ENCODE assay signal across 8 cellular contexts in genomic region chr7:100437150-100438100, GRCh38. TPM values are rescaled to one million over a fixed set of nuclear protein-coding genes. Genes with fewer than 3 reads are reported as not detected.
A peak's percentile ranks its signal among the peaks of the same experiment; 100 is the strongest.
DNase-seq lines count a peak whose midpoint lies in the region; ATAC-seq and TF ChIP-seq lines count a peak whose summit lies in the region.

No MANE protein-coding gene starts in this region.

- H3K79me2 ChIP-seq in KMS-11 (ENCODE audit: insufficient read depth, low read depth) = peaks cover 24% of the 10 kb centered on the region

- H3K4me1 ChIP-seq in KMS-11 (ENCODE audit: low read depth, poor library complexity, severe bottlenecking) (peaks cover 20% of the 10 kb centered on the region), left lung (peaks cover 6 to 40% of the 10 kb centered on the region in 2 donors)

- H3K9me3 Mint-ChIP-seq in activated T-helper 17 cell treated with anti-CD3 and anti-CD28 coated beads, Interleukin-2, amount 50 U/mL, for 72 hours = no peaks in the 10 kb centered on the region
- H3K9me3 Mint-ChIP-seq in stimulated activated naive B cell treated with anti-CD40 and anti-IgM and Interleukin-4, amounts not matched to agents 10 μg/mL and 1 μg/mL and 100 μg/mL, for 72 hours = no peaks in the 10 kb centered on the region

- no peak overlapping the region for H3K4me3 ChIP-seq in KMS-11 (IDR thresholded peaks at IDR 0.05; ENCODE audit: insufficient read depth, low read depth, low read length)
- peak overlapping the region in 1 of 2 donors; percentile 87 for H3K4me3 ChIP-seq in left lung

- no peaks in the 10 kb centered on the region for H3K27me3 Mint-ChIP-seq in activated T-helper 17 cell treated with anti-CD3 and anti-CD28 coated beads, Interleukin-2, amount 50 U/mL, for 72 hours
- H3K27me3 Mint-ChIP-seq in stimulated activated naive B cell treated with anti-CD40 and anti-IgM and Interleukin-4, amounts not matched to agents 10 μg/mL and 1 μg/mL and 100 μg/mL, for 72 hours = no peaks in the 10 kb centered on the region

- H3K9ac ChIP-seq in KMS-11 = peak overlapping the region; percentile 82; the same call in 1 of the 2 replicates

- H4K20me1 ChIP-seq in KMS-11 (ENCODE audit: insufficient read depth) = no peaks in the 10 kb centered on the region

- no peaks in the 10 kb centered on the region for H3K9me3 ChIP-seq in left lung

- no peak for ATAC-seq in activated T-helper 17 cell treated with anti-CD3 and anti-CD28 coated beads, Interleukin-2, amount 50 U/mL, for 72 hours (replicated peaks)
- ATAC-seq in left lung (no peak), GM19397 (IDR thresholded peaks at IDR 0.05; ENCODE audit: unreplicated experiment) (no peak)
- ATAC-seq in stimulated activated naive B cell treated with anti-CD40 and anti-IgM and Interleukin-4, amounts not matched to agents 10 μg/mL and 1 μg/mL and 100 μg/mL, for 72 hours (replicated peaks) = no peak

- H3K27me3 ChIP-seq in KMS-11 (ENCODE audit: insufficient read depth, low read depth) (no peaks in the 10 kb centered on the region), left lung (no peaks in the 10 kb centered on the region)

- H2AFZ ChIP-seq in KMS-11 (ENCODE audit: low read depth) = peak overlapping the region; percentile 56; the same call in 1 of the 2 replicates

- H3K4me3 Mint-ChIP-seq in activated T-helper 17 cell treated with anti-CD3 and anti-CD28 coated beads, Interleukin-2, amount 50 U/mL, for 72 hours = peak overlapping the region; percentile 87
- peak overlapping the region; percentile 97 to 98 for H3K4me3 Mint-ChIP-seq in stimulated activated naive B cell treated with anti-CD40 and anti-IgM and Interleukin-4, amounts not matched to agents 10 μg/mL and 1 μg/mL and 100 μg/mL, for 72 hours

- H3K4me1 Mint-ChIP-seq in activated T-helper 17 cell treated with anti-CD3 and anti-CD28 coated beads, Interleukin-2, amount 50 U/mL, for 72 hours = peaks cover 25% of the 10 kb centered on the region
- peaks cover 28 to 36% of the 10 kb centered on the region in 2 donors for H3K4me1 Mint-ChIP-seq in stimulated activated naive B cell treated with anti-CD40 and anti-IgM and Interleukin-4, amounts not matched to agents 10 μg/mL and 1 μg/mL and 100 μg/mL, for 72 hours

- peaks cover 41% of the 10 kb centered on the region for H3K36me3 Mint-ChIP-seq in activated T-helper 17 cell treated with anti-CD3 and anti-CD28 coated beads, Interleukin-2, amount 50 U/mL, for 72 hours (ENCODE audit: low read depth)
- peaks cover 31 to 35% of the 10 kb centered on the region in 2 donors for H3K36me3 Mint-ChIP-seq in stimulated activated naive B cell treated with anti-CD40 and anti-IgM and Interleukin-4, amounts not matched to agents 10 μg/mL and 1 μg/mL and 100 μg/mL, for 72 hours

- H3K36me3 ChIP-seq in KMS-11 (ENCODE audit: insufficient read depth) (peaks cover 4% of the 10 kb centered on the region; the same call in 1 of the 2 replicates), left lung (peaks cover 0 to 26% of the 10 kb centered on the region in 2 donors)

- no peak for DNase-seq in left lung
- no peak for DNase-seq in stimulated activated naive B cell treated with anti-CD40 and anti-IgM and Interleukin-4, amounts not matched to agents 10 μg/mL and 1 μg/mL and 100 μg/mL, for 72 hours
- DNase-seq in mucosa of gallbladder (ENCODE audit: low spot score) = no peak
- DNase-seq in stimulated activated naive CD4-positive, alpha-beta T cell (lab: John Stamatoyannopoulos, UW) = no peak
- no peak for DNase-seq in substantia nigra (lab: John Stamatoyannopoulos, UW)

- H3K4me2 ChIP-seq in KMS-11 = peak overlapping the region; percentile 49

- no peak overlapping the region for H3K27ac Mint-ChIP-seq in activated T-helper 17 cell treated with anti-CD3 and anti-CD28 coated beads, Interleukin-2, amount 50 U/mL, for 72 hours
- no peak overlapping the region for H3K27ac Mint-ChIP-seq in stimulated activated naive B cell treated with anti-CD40 and anti-IgM and Interleukin-4, amounts not matched to agents 10 μg/mL and 1 μg/mL and 100 μg/mL, for 72 hours

- intact Hi-C loops in left lung (cut with DNase I) = no loop called here

- TF ChIP-seq CTCF in KMS-11 (conservative IDR thresholded peaks at IDR 0.05; ENCODE audit: low read depth, low read length) (no peak), left lung (IDR thresholded peaks at IDR 0.05) (no peak)

- no peak overlapping the region for H3K27ac ChIP-seq in KMS-11
- peak overlapping the region; percentile 94 to 96 for H3K27ac ChIP-seq in left lung
- H3K27ac ChIP-seq in substantia nigra (ENCODE audit: low read depth, low read length, poor library complexity, severe bottlenecking) = no peak overlapping the region

RNA-seq across cellular contexts. Expression of gene PPP1R35, which starts 1.1 kb away (rescaled TPM):
- total RNA-seq in activated T-helper 17 cell treated with anti-CD3 and anti-CD28 coated beads, Interleukin-2, amount 50 U/mL, for 72 hours = 10 to 100 TPM; 51.2 to 63.6 TPM
- total RNA-seq in left lung (10 to 100 TPM; 22.7 to 27.0 TPM), mucosa of gallbladder (36.3 TPM)

RNA-seq across cellular contexts. Expression of gene MEPCE, which starts 7.8 kb away (rescaled TPM):
- total RNA-seq in activated T-helper 17 cell treated with anti-CD3 and anti-CD28 coated beads, Interleukin-2, amount 50 U/mL, for 72 hours = 10 to 100 TPM; 59.5 to 65.2 TPM
- 10 to 100 TPM; 25.0 to 33.0 TPM for total RNA-seq in left lung
- total RNA-seq in mucosa of gallbladder = 40.5 TPM

RNA-seq across cellular contexts. Expression of gene ZCWPW1, which starts 8.9 kb away (rescaled TPM):
- total RNA-seq in activated T-helper 17 cell treated with anti-CD3 and anti-CD28 coated beads, Interleukin-2, amount 50 U/mL, for 72 hours = 1 to 10 TPM; 3.1 to 3.8 TPM
- total RNA-seq in left lung (1 to 10 TPM; 2.9 to 4.1 TPM), mucosa of gallbladder (4.6 TPM)

RNA-seq across cellular contexts. Expression of gene SPACDR, which starts 26.6 kb away (rescaled TPM):
- total RNA-seq in activated T-helper 17 cell treated with anti-CD3 and anti-CD28 coated beads, Interleukin-2, amount 50 U/mL, for 72 hours = 10 to 100 TPM in 1 of 2 donors, 1 to 10 TPM in 1; 3.3 to 17.3 TPM
- 1 to 10 TPM in 1 of 2 donors, under 1 TPM in 1; 0.41 to 1.9 TPM for total RNA-seq in left lung
- total RNA-seq in mucosa of gallbladder = 1.2 TPM

RNA-seq across cellular contexts. Expression of gene TSC22D4, which starts 41.6 kb away (rescaled TPM):
- 100 to 1,000 TPM in 1 of 2 donors, 10 to 100 TPM in 1; 88.5 to 163 TPM for total RNA-seq in activated T-helper 17 cell treated with anti-CD3 and anti-CD28 coated beads, Interleukin-2, amount 50 U/mL, for 72 hours
- total RNA-seq in left lung (10 to 100 TPM; 50.1 to 55.6 TPM), mucosa of gallbladder (78.2 TPM)

Comparison
In these comparisons a context has a peak if more than half of its experiments do, and no peak if none do; other contexts are left out.
1. H3K27ac ChIP-seq: peak in left lung (2 of 2); none in KMS-11 (single experiment) and substantia nigra (single experiment).